24 cellular contexts compared by ENCODE assay signal in genomic region chr3:175951047-175951694, GRCh38.
DNase-seq lines count a peak whose midpoint lies in the region; ATAC-seq, FAIRE-seq and TF ChIP-seq lines count a peak whose summit lies in the region.
"Had no signal": no experiment of that assay in that cellular context is flagged by ENCODE, and none has a peak within 500 bp of the region (broad histone marks: within the 10 kb centered on the region; RNA-seq: fewer than 3 reads in every experiment).

No MANE protein-coding gene starts in this region.

- H3K4me3 Mint-ChIP-seq in neural progenitor cell, result no peak overlapping the region
- H3K4me3 Mint-ChIP-seq: activated T-helper 17 cell treated with anti-CD3 and anti-CD28 coated beads, Interleukin-2, amount 50 U/mL, for 72 hours had no signal

- H2BK15ac ChIP-seq in IMR-90 (ENCODE audit: low read depth, low read length), result no peak overlapping the region

- no CpG with 5 or more reads among the region's 4 CpGs for WGBS in IMR-90 (ENCODE audit: extremely low coverage in 2 of 2, insufficient read length in 1 of 2), 2 experiments

- H3K36me3 ChIP-seq in BJ (ENCODE audit: control insufficient read depth, insufficient read depth, low read length), result no peaks in the 10 kb centered on the region
- H3K36me3 ChIP-seq in IMR-90 (ENCODE audit: control insufficient read depth, insufficient read depth, low read length), result no peaks in the 10 kb centered on the region
- H3K36me3 ChIP-seq in bronchial epithelial cell (ENCODE audit: control insufficient read depth, insufficient read depth, low read length), result no peaks in the 10 kb centered on the region
- H3K36me3 ChIP-seq in neural progenitor cell, result no peaks in the 10 kb centered on the region
- H3K36me3 ChIP-seq: BLaER1, heart right ventricle, ovary, WERI-Rb-1 had no signal

- H3K18ac ChIP-seq in IMR-90 (ENCODE audit: low read depth, low read length), result no peak overlapping the region

- no peaks in the 10 kb centered on the region for H4K20me1 ChIP-seq in IMR-90 (ENCODE audit: insufficient read depth, low read length)
- no peaks in the 10 kb centered on the region for H4K20me1 ChIP-seq in neural progenitor cell (ENCODE audit: low read depth)
- H4K20me1 ChIP-seq: BLaER1 had no signal

- H3K36me3 Mint-ChIP-seq in neural progenitor cell, result peaks cover 1% of the 10 kb centered on the region

- no peak for TF ChIP-seq POLR2A in IMR-90 (IDR thresholded peaks at IDR 0.05; ENCODE audit: low read depth, low read length)

- H3K27ac ChIP-seq in IMR-90 (ENCODE audit: insufficient read depth, low read length), result no peak overlapping the region; the same call in 1 of the 2 replicates
- no peak overlapping the region for H3K27ac ChIP-seq in neural progenitor cell
- H3K27ac ChIP-seq: BLaER1, heart right ventricle, ovary, PC-9, skin epidermis, WERI-Rb-1 had no signal

- H3K9me1 ChIP-seq in IMR-90 (ENCODE audit: insufficient read depth, low read length), result no peaks in the 10 kb centered on the region

- no peak overlapping the region for H2AK5ac ChIP-seq in IMR-90 (ENCODE audit: low read depth, low read length)

- no peak overlapping the region for H3K56ac ChIP-seq in IMR-90 (ENCODE audit: extremely low read depth, insufficient read depth, low read length)

- no peak overlapping the region for H3K14ac ChIP-seq in IMR-90 (replicated peaks; ENCODE audit: low read depth, low read length)

- H2BK5ac ChIP-seq in IMR-90 (ENCODE audit: low read depth, low read length, poor library complexity, severe bottlenecking), result no peak overlapping the region

- H3K4me3 ChIP-seq in BJ (ENCODE audit: low read depth, low read length) (no peak overlapping the region), IMR-90 (ENCODE audit: insufficient read depth, low read depth, low read length) (no peak overlapping the region), bronchial epithelial cell (ENCODE audit: low read depth, low read length) (no peak overlapping the region), neural progenitor cell (no peak overlapping the region)
- H3K4me3 ChIP-seq: BLaER1, heart right ventricle, ovary, PC-9, skin epidermis had no signal

- H3K79me1 ChIP-seq in IMR-90 (ENCODE audit: low read depth in 1 of 2, low read length in 2 of 2), result no peaks in the 10 kb centered on the region

- dilution Hi-C loops in IMR-90 (cut with HindIII; ENCODE audit: low sequenced_read_pairs, unreplicated experiment), result no loop called here

- H3K27me3 ChIP-seq in BJ (ENCODE audit: control insufficient read depth, insufficient read depth, low read length) (no peaks in the 10 kb centered on the region), IMR-90 (ENCODE audit: control insufficient read depth, insufficient read depth, low read length) (no peaks in the 10 kb centered on the region), bronchial epithelial cell (ENCODE audit: control insufficient read depth, insufficient read depth, low read length) (no peaks in the 10 kb centered on the region), neural progenitor cell (no peaks in the 10 kb centered on the region)
- H3K27me3 ChIP-seq: BLaER1, heart right ventricle, ovary had no signal

- peaks cover 6% of the 10 kb centered on the region for H3K9me3 Mint-ChIP-seq in neural progenitor cell

- no peak overlapping the region for H3K23ac ChIP-seq in IMR-90 (ENCODE audit: low read depth, low read length)

- peaks cover 3% of the 10 kb centered on the region for H3K4me1 ChIP-seq in IMR-90 (ENCODE audit: control insufficient read depth, insufficient read depth, low read length)
- no peaks in the 10 kb centered on the region for H3K4me1 ChIP-seq in neural progenitor cell
- H3K4me1 ChIP-seq: BLaER1, heart right ventricle had no signal

- POLR2A ChIA-PET in BJ (lab: Charles Lee) (no interaction called here), IMR-90 (lab: Charles Lee; ENCODE audit: unreplicated experiment) (no interaction called here)

- H2BK120ac ChIP-seq in IMR-90 (ENCODE audit: low read depth, low read length), result no peak overlapping the region

- peaks cover 2% of the 10 kb centered on the region for H3K27me3 Mint-ChIP-seq in neural progenitor cell (ENCODE audit: insufficient read depth, low read depth)
- H3K27me3 Mint-ChIP-seq: activated T-helper 17 cell treated with anti-CD3 and anti-CD28 coated beads, Interleukin-2, amount 50 U/mL, for 72 hours had no signal

- H4K8ac ChIP-seq in IMR-90 (ENCODE audit: low read depth in 2 of 2, low read length in 2 of 2), result no peak overlapping the region

- H3F3A ChIP-seq in neural progenitor cell (ENCODE audit: low read depth), result no peaks in the 10 kb centered on the region

- H3K9me3 ChIP-seq in IMR-90 (ENCODE audit: control insufficient read depth, insufficient read depth, low read length) (no peaks in the 10 kb centered on the region), neural progenitor cell (ENCODE audit: low read depth) (no peaks in the 10 kb centered on the region)
- H3K9me3 ChIP-seq: ovary had no signal

- no peak overlapping the region for H2AK9ac ChIP-seq in IMR-90 (replicated peaks; ENCODE audit: low read depth, low read length, poor library complexity)

- peak; percentile 77 for ATAC-seq in IMR-90 (ENCODE audit: low read depth)
- ATAC-seq: activated T-helper 17 cell treated with anti-CD3 and anti-CD28 coated beads, Interleukin-2, amount 50 U/mL, for 72 hours; heart right ventricle had no signal

- TF ChIP-seq CTCF in BJ (IDR thresholded peaks at IDR 0.05; ENCODE audit: insufficient read depth, low read depth, low read length) (no peak), IMR-90 (conservative IDR thresholded peaks at IDR 0.05; ENCODE audit: low read depth, low read length) (no peak), bronchial epithelial cell (IDR thresholded peaks at IDR 0.05; ENCODE audit: insufficient read depth, low read length, severe bottlenecking) (no peak), neural progenitor cell (IDR thresholded peaks at IDR 0.05) (no peak)

- no peak for TF ChIP-seq RAD21 in IMR-90 (IDR thresholded peaks at IDR 0.05; ENCODE audit: low read length)

- no peaks in the 10 kb centered on the region for H3K79me2 ChIP-seq in neural progenitor cell (ENCODE audit: low read depth)

- H2AFZ ChIP-seq in IMR-90 (replicated peaks; ENCODE audit: low read length, poor library complexity) (no peak overlapping the region), neural progenitor cell (replicated peaks) (peak overlapping the region; percentile 71)
- H2AFZ ChIP-seq: PC-9 had no signal

- H2BK20ac ChIP-seq in IMR-90 (ENCODE audit: low read depth, low read length), result no peak overlapping the region

- no peak overlapping the region for H3K27ac Mint-ChIP-seq in neural progenitor cell
- H3K27ac Mint-ChIP-seq: activated T-helper 17 cell treated with anti-CD3 and anti-CD28 coated beads, Interleukin-2, amount 50 U/mL, for 72 hours had no signal

- in situ Hi-C loops in IMR-90 (cut with MboI; ENCODE audit: low sequenced_read_pairs), result no loop called here

- no peaks in the 10 kb centered on the region for H3K4me1 Mint-ChIP-seq in neural progenitor cell
- H3K4me1 Mint-ChIP-seq: activated T-helper 17 cell treated with anti-CD3 and anti-CD28 coated beads, Interleukin-2, amount 50 U/mL, for 72 hours had no signal

- no peak overlapping the region for H4K5ac ChIP-seq in IMR-90 (ENCODE audit: low read depth, low read length)

- H3K9ac ChIP-seq in IMR-90 (ENCODE audit: low read depth, low read length) (no peak overlapping the region), neural progenitor cell (no peak overlapping the region)
- H3K9ac ChIP-seq: BLaER1 had no signal

- no TSS peak for BruUV-seq in IMR-90 (replicated peaks; lab: Mats Ljungman, UMichigan)

- H3K4ac ChIP-seq in IMR-90 (ENCODE audit: low read depth, low read length), result no peak overlapping the region

- peak; percentile 63 for DNase-seq in BJ (ENCODE audit: low read depth)
- peak; percentile 65 for DNase-seq in IMR-90
- DNase-seq in bronchial epithelial cell (ENCODE audit: low read depth), result peak; percentile 20
- DNase-seq in neural progenitor cell (ENCODE audit: low spot score), result no peak
- no peak for DNase-seq in activated naive CD4-positive, alpha-beta T cell (lab: John Stamatoyannopoulos, UW)
- DNase-seq in DMS153 treated with DMSO at 0.1 percent for 48 hours (lab: John Stamatoyannopoulos, UW; ENCODE audit: unreplicated experiment), result no peak
- no peak for DNase-seq in head of caudate nucleus
- no peak for DNase-seq in SW 1271 (lab: John Stamatoyannopoulos, UW)
- DNase-seq: amygdala; DMS 273 treated with DMSO at 0.1 percent for 48 hours; heart right ventricle; kidney; NCI-H2029; NCI-H526 treated with DMSO at 0.1 percent for 48 hours; ovary; PC-9; stimulated activated naive CD4-positive, alpha-beta T cell; WERI-Rb-1 had no signal

- H3K4me2 ChIP-seq in IMR-90 (ENCODE audit: low read depth, low read length) (no peak overlapping the region), neural progenitor cell (no peak overlapping the region)
- H3K4me2 ChIP-seq: BLaER1, PC-9 had no signal

- no peak for FAIRE-seq in bronchial epithelial cell (lab: Jason Lieb, UNC)
- FAIRE-seq: colon, endothelial cell of umbilical vein, kidney, urothelium cell line had no signal

- intact Hi-C loops in IMR-90 (cut with micrococcal nuclease), result loop anchor here (10.0 kb wide), 1 partner anchor 516 kb away; no protein-coding TSS in a partner anchor
- intact Hi-C loops in head of caudate nucleus (cut with DNase I), result no loop called here

- CTCF ChIA-PET in BJ (lab: Yijun Ruan, JAX), result no interaction called here
- CTCF ChIA-PET in IMR-90 (lab: Yijun Ruan, JAX), result no interaction called here

- no peak overlapping the region for H4K91ac ChIP-seq in IMR-90 (ENCODE audit: insufficient read depth, low read depth, low read length)

TF ChIP-seq in IMR-90, 13 proteins besides CTCF, POLR2A, EP300 and RAD21:
- TF ChIP-seq, protein P1, sequence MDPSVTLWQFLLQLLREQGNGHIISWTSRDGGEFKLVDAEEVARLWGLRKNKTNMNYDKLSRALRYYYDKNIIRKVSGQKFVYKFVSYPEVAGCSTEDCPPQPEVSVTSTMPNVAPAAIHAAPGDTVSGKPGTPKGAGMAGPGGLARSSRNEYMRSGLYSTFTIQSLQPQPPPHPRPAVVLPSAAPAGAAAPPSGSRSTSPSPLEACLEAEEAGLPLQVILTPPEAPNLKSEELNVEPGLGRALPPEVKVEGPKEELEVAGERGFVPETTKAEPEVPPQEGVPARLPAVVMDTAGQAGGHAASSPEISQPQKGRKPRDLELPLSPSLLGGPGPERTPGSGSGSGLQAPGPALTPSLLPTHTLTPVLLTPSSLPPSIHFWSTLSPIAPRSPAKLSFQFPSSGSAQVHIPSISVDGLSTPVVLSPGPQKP (IDR thresholded peaks at IDR 0.05; ENCODE audit: borderline replicate concordance, low read depth, low read length), result no peak
- 0 out of 2 replicates have a peak, but pooled peaks have one; percentile 6 for TF ChIP-seq FOS (IDR thresholded peaks at IDR 0.05; ENCODE audit: low read depth, low read length)
TF ChIP-seq in IMR-90: peak in this region for 1.

Comparison
In these comparisons a context has a peak if more than half of its experiments do, and no peak if none do; other contexts are left out.
1. DNase-seq: peak in BJ (single experiment), IMR-90 (single experiment) and bronchial epithelial cell (single experiment); none in neural progenitor cell (single experiment), activated naive CD4-positive, alpha-beta T cell (0 of 4), DMS153 treated with DMSO at 0.1 percent for 48 hours (single experiment), head of caudate nucleus (0 of 42) and SW 1271 (0 of 2).